Comparison of ENCODE assay signal across 25 cellular contexts in genomic region chr18:5640939-5641338, GRCh38.
"Had no signal": no experiment of that assay in that cellular context is flagged by ENCODE, and none has a peak within 500 bp of the region (broad histone marks: within the 10 kb centered on the region; RNA-seq: fewer than 3 reads in every experiment).

No MANE protein-coding gene starts in this region.

- H3K27ac ChIP-seq: body of pancreas had no signal

- H3K27me3 ChIP-seq: body of pancreas had no signal

- H3K27ac Mint-ChIP-seq: activated CD4-positive, alpha-beta memory T cell treated with anti-CD3 and anti-CD28 coated beads, Interleukin-2, amount 10 ng/mL, durations not matched to agents 7 days and 5 days; activated CD4-positive, alpha-beta T cell treated with anti-CD3 and anti-CD28 coated beads, Interleukin-2, amount 10 ng/mL, durations not matched to agents 7 days and 5 days; activated naive CD8-positive, alpha-beta T cell; activated T-cell treated with anti-CD3 and anti-CD28 coated beads, Interleukin-2, amount 50 U/mL, for 24 hours; activated T-cell treated with anti-CD3 and anti-CD28 coated beads, Interleukin-2, amount 50 U/mL, for 72 hours; effector memory CD8-positive, alpha-beta T cell had no signal

- ATAC-seq: activated T-cell treated with anti-CD3 and anti-CD28 coated beads, Interleukin-2, amount 50 U/mL, for 72 hours; body of pancreas; effector memory CD8-positive, alpha-beta T cell; esophagus mucosa had no signal

- H3K4me3 ChIP-seq: body of pancreas had no signal

- H3K4me3 Mint-ChIP-seq: activated CD4-positive, alpha-beta memory T cell treated with anti-CD3 and anti-CD28 coated beads, Interleukin-2, amount 10 ng/mL, durations not matched to agents 7 days and 5 days; activated CD4-positive, alpha-beta T cell treated with anti-CD3 and anti-CD28 coated beads, Interleukin-2, amount 10 ng/mL, durations not matched to agents 7 days and 5 days; activated naive CD8-positive, alpha-beta T cell; activated T-cell treated with anti-CD3 and anti-CD28 coated beads, Interleukin-2, amount 50 U/mL, for 24 hours; activated T-cell treated with anti-CD3 and anti-CD28 coated beads, Interleukin-2, amount 50 U/mL, for 72 hours; effector memory CD8-positive, alpha-beta T cell had no signal

- H3K9me3 Mint-ChIP-seq: activated CD4-positive, alpha-beta memory T cell treated with anti-CD3 and anti-CD28 coated beads, Interleukin-2, amount 10 ng/mL, durations not matched to agents 7 days and 5 days; activated CD4-positive, alpha-beta T cell treated with anti-CD3 and anti-CD28 coated beads, Interleukin-2, amount 10 ng/mL, durations not matched to agents 7 days and 5 days; activated T-cell treated with anti-CD3 and anti-CD28 coated beads, Interleukin-2, amount 50 U/mL, for 24 hours had no signal

- H3K9me3 ChIP-seq: body of pancreas had no signal

- H3K4me1 ChIP-seq: body of pancreas had no signal

- DNase-seq: activated CD4-positive, alpha-beta memory T cell treated with anti-CD3 and anti-CD28 coated beads, Interleukin-2, amount 10 ng/mL, durations not matched to agents 7 days and 5 days; activated CD4-positive, alpha-beta T cell treated with anti-CD3 and anti-CD28 coated beads for 1 hour; activated CD4-positive, alpha-beta T cell treated with anti-CD3 and anti-CD28 coated beads for 4 hours; activated CD4-positive, alpha-beta T cell treated with anti-CD3 and anti-CD28 coated beads, Interleukin-2, amount 10 ng/mL, durations not matched to agents 7 days and 5 days; activated CD4-positive, alpha-beta T cell treated with anti-CD3 and anti-CD28 coated beads, Interleukin-2, amount 50 U/mL, for 4 hours; activated CD8-positive, alpha-beta memory T cell treated with anti-CD3 and anti-CD28 coated beads, Interleukin-2, amount 50 U/mL, for 48 hours; activated gamma-delta T cell treated with Interleukin-2 at 50 U/mL for 16 hours; activated naive CD4-positive, alpha-beta T cell treated with anti-CD3 and anti-CD28 coated beads, Interleukin-2, amount 50 U/mL, for 16 hours; activated naive CD4-positive, alpha-beta T cell treated with Interleukin-2 at 50 U/mL for 16 hours; activated T-cell treated with anti-CD3 and anti-CD28 coated beads for 4 hours; activated T-cell treated with anti-CD3 and anti-CD28 coated beads, Interleukin-2, amount 50 U/mL, for 24 hours; activated T-cell treated with anti-CD3 and anti-CD28 coated beads, Interleukin-2, amount 50 U/mL, for 72 hours; amygdala; aorta; body of pancreas; caudate nucleus; cortex of kidney; dermis blood vessel endothelial cell; effector CD4-positive, alpha-beta T cell; effector memory CD8-positive, alpha-beta T cell; foreskin fibroblast; head of caudate nucleus; T-helper 2 cell had no signal

- H3K4me1 Mint-ChIP-seq: activated CD4-positive, alpha-beta memory T cell treated with anti-CD3 and anti-CD28 coated beads, Interleukin-2, amount 10 ng/mL, durations not matched to agents 7 days and 5 days; activated CD4-positive, alpha-beta T cell treated with anti-CD3 and anti-CD28 coated beads, Interleukin-2, amount 10 ng/mL, durations not matched to agents 7 days and 5 days had no signal

- H3K36me3 Mint-ChIP-seq: activated naive CD8-positive, alpha-beta T cell had no signal
